In the genomic region with DNA sequence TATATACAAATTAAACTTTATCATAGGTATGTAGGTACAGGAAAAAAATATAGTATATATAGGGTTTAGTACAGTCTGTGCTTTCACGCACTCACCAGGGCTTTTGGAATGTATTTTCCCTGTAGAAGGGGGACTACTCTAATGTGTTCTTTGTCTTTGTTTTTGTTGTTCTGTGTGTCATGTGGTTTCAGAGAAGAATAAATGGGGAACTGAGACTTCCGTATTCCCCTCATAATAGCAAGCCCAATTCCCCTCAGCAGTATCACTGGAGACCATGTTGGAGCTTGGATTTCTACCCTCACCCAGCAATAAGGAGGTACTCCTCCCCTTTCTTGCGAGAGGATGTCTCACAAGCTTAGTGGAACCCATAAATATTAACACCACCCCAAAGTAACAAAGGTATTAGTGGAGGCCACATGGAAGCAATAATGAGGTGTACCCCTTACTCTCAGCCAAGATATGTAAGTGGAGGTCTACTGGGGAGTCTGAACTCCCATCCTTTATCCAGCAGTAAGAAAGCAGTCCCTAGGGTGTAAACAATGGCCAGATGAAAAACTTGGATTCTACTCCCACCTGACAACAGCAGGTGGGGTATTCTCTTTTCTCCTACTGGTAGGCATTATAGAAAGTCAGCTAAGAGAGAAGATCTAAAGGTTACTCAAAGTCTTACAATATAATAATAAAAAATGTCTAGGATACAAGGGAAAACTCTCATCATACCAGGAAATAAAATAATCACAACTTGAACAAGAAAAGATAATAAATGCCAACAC, we compare ENCODE assay signal across 1 cellular context.
TF ChIP-seq lines count a peak whose summit lies in the region.

No MANE protein-coding gene starts in this region.

TF ChIP-seq in GM23338, 12 proteins besides CTCF, POLR2A, EP300 and RAD21 (continued from another document):
- TF ChIP-seq, protein P1, sequence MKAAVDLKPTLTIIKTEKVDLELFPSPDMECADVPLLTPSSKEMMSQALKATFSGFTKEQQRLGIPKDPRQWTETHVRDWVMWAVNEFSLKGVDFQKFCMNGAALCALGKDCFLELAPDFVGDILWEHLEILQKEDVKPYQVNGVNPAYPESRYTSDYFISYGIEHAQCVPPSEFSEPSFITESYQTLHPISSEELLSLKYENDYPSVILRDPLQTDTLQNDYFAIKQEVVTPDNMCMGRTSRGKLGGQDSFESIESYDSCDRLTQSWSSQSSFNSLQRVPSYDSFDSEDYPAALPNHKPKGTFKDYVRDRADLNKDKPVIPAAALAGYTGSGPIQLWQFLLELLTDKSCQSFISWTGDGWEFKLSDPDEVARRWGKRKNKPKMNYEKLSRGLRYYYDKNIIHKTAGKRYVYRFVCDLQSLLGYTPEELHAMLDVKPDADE (IDR thresholded peaks at IDR 0.05): no peak
- TF ChIP-seq, protein P2, sequence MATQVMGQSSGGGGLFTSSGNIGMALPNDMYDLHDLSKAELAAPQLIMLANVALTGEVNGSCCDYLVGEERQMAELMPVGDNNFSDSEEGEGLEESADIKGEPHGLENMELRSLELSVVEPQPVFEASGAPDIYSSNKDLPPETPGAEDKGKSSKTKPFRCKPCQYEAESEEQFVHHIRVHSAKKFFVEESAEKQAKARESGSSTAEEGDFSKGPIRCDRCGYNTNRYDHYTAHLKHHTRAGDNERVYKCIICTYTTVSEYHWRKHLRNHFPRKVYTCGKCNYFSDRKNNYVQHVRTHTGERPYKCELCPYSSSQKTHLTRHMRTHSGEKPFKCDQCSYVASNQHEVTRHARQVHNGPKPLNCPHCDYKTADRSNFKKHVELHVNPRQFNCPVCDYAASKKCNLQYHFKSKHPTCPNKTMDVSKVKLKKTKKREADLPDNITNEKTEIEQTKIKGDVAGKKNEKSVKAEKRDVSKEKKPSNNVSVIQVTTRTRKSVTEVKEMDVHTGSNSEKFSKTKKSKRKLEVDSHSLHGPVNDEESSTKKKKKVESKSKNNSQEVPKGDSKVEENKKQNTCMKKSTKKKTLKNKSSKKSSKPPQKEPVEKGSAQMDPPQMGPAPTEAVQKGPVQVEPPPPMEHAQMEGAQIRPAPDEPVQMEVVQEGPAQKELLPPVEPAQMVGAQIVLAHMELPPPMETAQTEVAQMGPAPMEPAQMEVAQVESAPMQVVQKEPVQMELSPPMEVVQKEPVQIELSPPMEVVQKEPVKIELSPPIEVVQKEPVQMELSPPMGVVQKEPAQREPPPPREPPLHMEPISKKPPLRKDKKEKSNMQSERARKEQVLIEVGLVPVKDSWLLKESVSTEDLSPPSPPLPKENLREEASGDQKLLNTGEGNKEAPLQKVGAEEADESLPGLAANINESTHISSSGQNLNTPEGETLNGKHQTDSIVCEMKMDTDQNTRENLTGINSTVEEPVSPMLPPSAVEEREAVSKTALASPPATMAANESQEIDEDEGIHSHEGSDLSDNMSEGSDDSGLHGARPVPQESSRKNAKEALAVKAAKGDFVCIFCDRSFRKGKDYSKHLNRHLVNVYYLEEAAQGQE (IDR thresholded peaks at IDR 0.05; ENCODE audit: unreplicated experiment): no peak
- TF ChIP-seq JUNB (IDR thresholded peaks at IDR 0.05; ENCODE audit: unreplicated experiment) (no peak), ZNF114 (CRISPR knock-in tag; IDR thresholded peaks at IDR 0.05) (no peak), ZNF331 (CRISPR knock-in tag; IDR thresholded peaks at IDR 0.05; ENCODE audit: low read depth) (no peak), NANOG (IDR thresholded peaks at IDR 0.05; ENCODE audit: borderline replicate concordance) (no peak), STAT1 (IDR thresholded peaks at IDR 0.05; ENCODE audit: unreplicated experiment) (no peak), POLR2AphosphoS5 (IDR thresholded peaks at IDR 0.05; ENCODE audit: low read depth) (no peak), EZH2phosphoT487 (IDR thresholded peaks at IDR 0.05; ENCODE audit: unreplicated experiment) (no peak)
TF ChIP-seq in GM23338: peak in this region for 0.
